In genomic region chr2:182646763-182647498, GRCh38 we compare ENCODE assay signal across 21 cellular contexts.
A peak's percentile ranks its signal among the peaks of the same experiment; 100 is the strongest.
DNase-seq lines count a peak whose midpoint lies in the region; TF ChIP-seq lines count a peak whose summit lies in the region.
"Had no signal": no experiment of that assay in that cellular context is flagged by ENCODE, and none has a peak within 500 bp of the region (broad histone marks: within the 10 kb centered on the region; RNA-seq: fewer than 3 reads in every experiment).

No MANE protein-coding gene starts in this region.

- no peak overlapping the region for H4K8ac ChIP-seq in mesendoderm (ENCODE audit: low read depth, low read length)

- no peaks in the 10 kb centered on the region for H3K27me3 Mint-ChIP-seq in type B pancreatic cell
- no peaks in the 10 kb centered on the region for H3K27me3 Mint-ChIP-seq in MCF 10A (ENCODE audit: insufficient read depth, unreplicated experiment)
- H3K27me3 Mint-ChIP-seq: B cell had no signal

- no peak overlapping the region for H2BK5ac ChIP-seq in mesendoderm (ENCODE audit: low read length)

- H3K4me3 ChIP-seq in mesendoderm (ENCODE audit: low read length) = no peak overlapping the region
- no peak overlapping the region for H3K4me3 ChIP-seq in dorsolateral prefrontal cortex
- H3K4me3 ChIP-seq: BLaER1 had no signal

- TF ChIP-seq CTCF in type B pancreatic cell (conservative IDR thresholded peaks at IDR 0.05) = no peak
- TF ChIP-seq CTCF in MCF 10A (IDR thresholded peaks at IDR 0.05; ENCODE audit: unreplicated experiment) = no peak
- TF ChIP-seq CTCF in dorsolateral prefrontal cortex (IDR thresholded peaks at IDR 0.05 in 54 of 56, conservative IDR thresholded peaks at IDR 0.05 in 2 of 56; ENCODE audit: low read depth in 1 of 56, partially characterized antibody in 56 of 56) = no peak

- H3K27me3 ChIP-seq in mesendoderm (ENCODE audit: insufficient read depth, low read length, poor library complexity) (no peaks in the 10 kb centered on the region), dorsolateral prefrontal cortex (no peaks in the 10 kb centered on the region)
- H3K27me3 ChIP-seq: BLaER1 had no signal

- no TSS peak for BruUV-seq in MCF 10A (replicated peaks; lab: Mats Ljungman, UMichigan)

- no peak overlapping the region for H3K4me2 ChIP-seq in mesendoderm (ENCODE audit: low read length)
- H3K4me2 ChIP-seq: BLaER1 had no signal

- CTCF ChIA-PET in MCF 10A (lab: Yijun Ruan, JAX) = interaction anchor here (0.6 to 4.3 kb wide), 8 partner anchors 7 to 953 kb away, joined by 3 to 138 read pairs (median 4); no protein-coding TSS in a partner anchor

- H4K5ac ChIP-seq in mesendoderm (ENCODE audit: low read length) = no peak overlapping the region

- H3K18ac ChIP-seq in mesendoderm (ENCODE audit: low read length) = no peak overlapping the region

- H2BK120ac ChIP-seq in mesendoderm (ENCODE audit: low read depth, low read length) = no peak overlapping the region

- DNase-seq in DMS 273 (lab: John Stamatoyannopoulos, UW; ENCODE audit: unreplicated experiment) = peak; percentile 30
- DNase-seq in DMS 273 treated with DMSO at 0.1 percent for 48 hours (lab: John Stamatoyannopoulos, UW) = no peak
- peak; percentile 93 for DNase-seq in NCI-H82 (lab: John Stamatoyannopoulos, UW)
- DNase-seq in SK-N-DZ (ENCODE audit: low spot score) = peak; percentile 92
- peak; percentile 60 for DNase-seq in mesendoderm
- DNase-seq in type B pancreatic cell (ENCODE audit: extremely low spot score, unreplicated experiment) = no peak
- DNase-seq in MCF 10A (ENCODE audit: unreplicated experiment) = no peak
- DNase-seq in dorsolateral prefrontal cortex = no peak
- DNase-seq: Caco-2; CD4-positive, CD25-positive, alpha-beta regulatory T cell; CD8-positive, alpha-beta T cell; DMS53; DMS79 treated with DMSO at 0.1 percent for 48 hours; GF-D8; GOT3; H7; HCEC 1CT had no signal

- H3K4me1 ChIP-seq in mesendoderm (ENCODE audit: control insufficient read depth, low read depth, low read length) = no peaks in the 10 kb centered on the region
- H3K4me1 ChIP-seq: BLaER1, Caco-2 had no signal

- H3K56ac ChIP-seq in mesendoderm (ENCODE audit: low read length) = no peak overlapping the region

- H3K36me3 Mint-ChIP-seq in type B pancreatic cell (no peaks in the 10 kb centered on the region), MCF 10A (ENCODE audit: insufficient read depth, unreplicated experiment) (no peaks in the 10 kb centered on the region)
- H3K36me3 Mint-ChIP-seq: CD4-positive, CD25-positive, alpha-beta regulatory T cell; CD8-positive, alpha-beta T cell had no signal

- no peaks in the 10 kb centered on the region for H3K79me2 ChIP-seq in mesendoderm (ENCODE audit: control insufficient read depth, insufficient read depth, low read length)

- POLR2A ChIA-PET in MCF 10A (lab: Yijun Ruan, JAX) = interaction anchor here (0.6 kb wide), 1 partner anchor 25 kb away, joined by 4 read pairs; no protein-coding TSS in a partner anchor

- WGBS in mesendoderm (ENCODE audit: extremely low coverage, insufficient coverage, low lambda C conversion rate) = no CpG with 5 or more reads among the region's 5 CpGs

- no peak overlapping the region for H3K27ac Mint-ChIP-seq in type B pancreatic cell
- H3K27ac Mint-ChIP-seq in MCF 10A (ENCODE audit: low read depth, unreplicated experiment) = no peak overlapping the region
- H3K27ac Mint-ChIP-seq: B cell; CD4-positive, CD25-positive, alpha-beta regulatory T cell; CD8-positive, alpha-beta T cell had no signal

- H3K9ac ChIP-seq in mesendoderm (ENCODE audit: low read length) = no peak overlapping the region
- H3K9ac ChIP-seq: BLaER1 had no signal

- intact Hi-C loops in MCF 10A (cut with micrococcal nuclease) (no loop called here), dorsolateral prefrontal cortex (cut with DNase I) (loop anchor here in 1 of 2 donors (10.0 kb wide), 2 partner anchors 92 to 122 kb away; no protein-coding TSS in a partner anchor)

- H3K23ac ChIP-seq in mesendoderm (ENCODE audit: low read length) = no peak overlapping the region

- no peak overlapping the region for H2BK15ac ChIP-seq in mesendoderm (replicated peaks; ENCODE audit: low read depth)

- H3K36me3 ChIP-seq in mesendoderm (ENCODE audit: control insufficient read depth, insufficient read depth, low read length) = no peaks in the 10 kb centered on the region
- H3K36me3 ChIP-seq: BLaER1 had no signal

- no peak overlapping the region for H3K4me3 Mint-ChIP-seq in type B pancreatic cell
- H3K4me3 Mint-ChIP-seq in MCF 10A (ENCODE audit: unreplicated experiment) = no peak overlapping the region
- H3K4me3 Mint-ChIP-seq: B cell; CD4-positive, CD25-positive, alpha-beta regulatory T cell; CD8-positive, alpha-beta T cell had no signal

- no peak overlapping the region for H2AK5ac ChIP-seq in mesendoderm (ENCODE audit: low read length)

- no peaks in the 10 kb centered on the region for H3K79me1 ChIP-seq in mesendoderm (ENCODE audit: low read length)

- H3K4ac ChIP-seq in mesendoderm (ENCODE audit: low read depth, low read length) = no peak overlapping the region

- peaks cover 4% of the 10 kb centered on the region for H3K4me1 Mint-ChIP-seq in type B pancreatic cell (ENCODE audit: unreplicated experiment)
- peaks cover 5% of the 10 kb centered on the region for H3K4me1 Mint-ChIP-seq in MCF 10A (ENCODE audit: insufficient read depth, unreplicated experiment)

- H3K9me3 Mint-ChIP-seq in type B pancreatic cell (no peaks in the 10 kb centered on the region), MCF 10A (ENCODE audit: unreplicated experiment) (no peaks in the 10 kb centered on the region)
- H3K9me3 Mint-ChIP-seq: CD4-positive, CD25-positive, alpha-beta regulatory T cell; CD8-positive, alpha-beta T cell had no signal

- H3K27ac ChIP-seq in mesendoderm (ENCODE audit: low read depth, low read length) = no peak overlapping the region
- H3K27ac ChIP-seq in dorsolateral prefrontal cortex = no peak overlapping the region
- H3K27ac ChIP-seq: 22Rv1, BLaER1, C4-2B had no signal

Comparison
In these comparisons a context has a peak if more than half of its experiments do, and no peak if none do; other contexts are left out.
1. DNase-seq: peak in DMS 273 (single experiment), NCI-H82 (single experiment), SK-N-DZ (single experiment) and mesendoderm (single experiment); none in DMS 273 treated with DMSO at 0.1 percent for 48 hours (single experiment), type B pancreatic cell (single experiment), MCF 10A (single experiment) and dorsolateral prefrontal cortex (0 of 10).